ENCODE assay signal across 38 cellular contexts in the genomic region with DNA sequence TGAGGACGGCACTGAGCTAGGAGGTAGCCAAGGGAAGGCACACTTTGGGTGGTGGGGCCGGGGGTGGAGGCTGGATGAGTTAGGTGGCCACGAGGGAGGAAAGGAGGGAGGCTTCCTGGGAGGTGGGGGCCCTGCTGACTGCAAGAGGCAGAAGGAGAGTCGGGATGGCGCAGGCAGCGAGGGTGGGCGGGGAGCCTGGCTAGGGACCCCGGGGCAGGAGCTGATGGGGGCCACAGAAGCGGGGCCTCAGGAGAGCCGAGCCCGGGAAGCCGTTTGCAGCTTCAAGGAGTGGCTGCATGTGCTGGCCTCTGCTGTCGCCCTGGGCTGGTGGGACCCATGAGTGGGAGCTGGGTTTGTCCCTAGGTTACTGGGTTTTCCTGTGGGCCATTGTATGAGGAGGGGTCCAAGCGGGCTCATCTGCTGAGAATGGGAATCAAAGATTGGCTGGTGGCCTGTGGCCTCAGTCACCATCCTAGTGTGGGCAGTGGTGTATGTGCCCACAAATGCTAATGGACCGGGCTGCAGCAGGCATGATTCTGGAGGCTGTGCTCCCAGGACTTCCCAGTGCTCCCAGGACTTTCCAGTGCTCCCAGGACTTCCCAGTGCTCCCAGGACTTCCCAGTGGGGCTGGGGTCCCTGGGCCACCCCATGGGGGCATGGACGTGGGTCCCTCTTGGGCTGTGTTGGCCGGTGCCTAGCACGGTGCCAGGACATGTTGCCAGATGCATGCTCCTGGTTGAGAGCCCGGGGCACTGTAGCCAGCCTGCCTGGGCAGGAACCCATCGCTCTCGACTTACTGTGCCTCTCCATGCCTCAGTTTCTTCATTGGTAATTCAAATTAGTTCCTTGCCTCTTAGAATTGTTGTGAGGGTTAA. TPM values are rescaled to one million over a fixed set of nuclear protein-coding genes. Genes with fewer than 3 reads are reported as not detected.
"Had no signal": no experiment of that assay in that cellular context is flagged by ENCODE, and none has a peak within 500 bp of the region (broad histone marks: within the 10 kb centered on the region; RNA-seq: fewer than 3 reads in every experiment).

No MANE protein-coding gene starts in this region.

- DNase-seq: activated CD4-positive, alpha-beta memory T cell treated with anti-CD3 and anti-CD28 coated beads, Interleukin-2, amount 10 ng/mL, durations not matched to agents 7 days and 5 days; activated CD4-positive, alpha-beta T cell treated with anti-CD3 and anti-CD28 coated beads for 1 hour; activated CD4-positive, alpha-beta T cell treated with anti-CD3 and anti-CD28 coated beads for 36 hours; activated CD4-positive, alpha-beta T cell treated with anti-CD3 and anti-CD28 coated beads for 48 hours; activated CD4-positive, alpha-beta T cell treated with anti-CD3 and anti-CD28 coated beads, Interleukin-2, amount 10 ng/mL, durations not matched to agents 7 days and 5 days; activated CD4-positive, alpha-beta T cell treated with anti-CD3 and anti-CD28 coated beads, Interleukin-2, amount 50 U/mL, for 48 hours; activated CD4-positive, CD25-positive, alpha-beta regulatory T cell; activated CD8-positive, alpha-beta memory T cell treated with anti-CD3 and anti-CD28 coated beads for 24 hours; activated CD8-positive, alpha-beta memory T cell treated with anti-CD3 and anti-CD28 coated beads, Interleukin-2, amount 10 ng/mL, durations not matched to agents 7 days and 5 days; activated CD8-positive, alpha-beta memory T cell treated with anti-CD3 and anti-CD28 coated beads, Interleukin-2, amount 50 U/mL, for 48 hours; activated CD8-positive, alpha-beta T cell treated with anti-CD3 and anti-CD28 coated beads, Interleukin-2, amount 10 ng/mL, durations not matched to agents 7 days and 5 days; activated effector memory CD4-positive, alpha-beta T cell treated with Interleukin-2 at 50 U/mL for 16 hours; activated gamma-delta T cell; activated naive CD4-positive, alpha-beta T cell treated with anti-CD3 and anti-CD28 coated beads, Interleukin-2, amount 10 ng/mL, durations not matched to agents 7 days and 5 days; activated naive CD4-positive, alpha-beta T cell treated with Interleukin-2 at 50 U/mL for 16 hours; activated naive CD8-positive, alpha-beta T cell treated with anti-CD3 and anti-CD28 coated beads, Interleukin-2, amount 10 ng/mL, durations not matched to agents 7 days and 5 days; activated naive CD8-positive, alpha-beta T cell treated with anti-CD3 and anti-CD28 coated beads, Interleukin-2, amount 50 U/mL, for 24 hours; activated T-cell treated with anti-CD3 and anti-CD28 coated beads, Interleukin-2, amount 50 U/mL, for 24 hours; activated T-cell treated with anti-CD3 and anti-CD28 coated beads, Interleukin-2, amount 50 U/mL, for 48 hours; amygdala; anterior cingulate cortex; caudate nucleus; SW 1271; T-helper 1 cell; T-helper 2 cell; T-helper 9 cell had no signal

- H3K4me3 ChIP-seq: ascending aorta, cardiac muscle cell had no signal

- FAIRE-seq: bronchial epithelial cell, TTC549 had no signal

- H3K36me3 Mint-ChIP-seq: activated CD8-positive, alpha-beta memory T cell treated with anti-CD3 and anti-CD28 coated beads, Interleukin-2, amount 10 ng/mL, durations not matched to agents 7 days and 5 days; activated naive CD4-positive, alpha-beta T cell treated with anti-CD3 and anti-CD28 coated beads, Interleukin-2, amount 10 ng/mL, durations not matched to agents 7 days and 5 days; activated naive CD4-positive, alpha-beta T cell treated with anti-CD3 and anti-CD28 coated beads, Interleukin-2, amount 50 U/mL, for 24 hours; activated naive CD8-positive, alpha-beta T cell; activated naive CD8-positive, alpha-beta T cell treated with anti-CD3 and anti-CD28 coated beads, Interleukin-2, amount 10 ng/mL, durations not matched to agents 7 days and 5 days; brain had no signal

- H3K4me1 ChIP-seq: ascending aorta had no signal

- H3K4me1 Mint-ChIP-seq: activated CD4-positive, alpha-beta memory T cell treated with anti-CD3 and anti-CD28 coated beads, Interleukin-2, amount 10 ng/mL, durations not matched to agents 7 days and 5 days; activated CD4-positive, alpha-beta T cell treated with anti-CD3 and anti-CD28 coated beads for 36 hours; activated CD4-positive, alpha-beta T cell treated with anti-CD3 and anti-CD28 coated beads, Interleukin-2, amount 10 ng/mL, durations not matched to agents 7 days and 5 days; activated CD8-positive, alpha-beta memory T cell treated with anti-CD3 and anti-CD28 coated beads, Interleukin-2, amount 10 ng/mL, durations not matched to agents 7 days and 5 days; activated naive CD4-positive, alpha-beta T cell treated with anti-CD3 and anti-CD28 coated beads, Interleukin-2, amount 10 ng/mL, durations not matched to agents 7 days and 5 days; activated naive CD4-positive, alpha-beta T cell treated with anti-CD3 and anti-CD28 coated beads, Interleukin-2, amount 50 U/mL, for 24 hours; activated naive CD8-positive, alpha-beta T cell treated with anti-CD3 and anti-CD28 coated beads, Interleukin-2, amount 10 ng/mL, durations not matched to agents 7 days and 5 days; activated naive CD8-positive, alpha-beta T cell treated with anti-CD3 and anti-CD28 coated beads, Interleukin-2, amount 50 U/mL, for 24 hours had no signal

- H3K27ac ChIP-seq: ascending aorta, cardiac muscle cell, VCaP had no signal

- H3K36me3 ChIP-seq: ascending aorta, cardiac muscle cell had no signal

- H3K4me3 Mint-ChIP-seq: activated CD4-positive, alpha-beta memory T cell treated with anti-CD3 and anti-CD28 coated beads, Interleukin-2, amount 10 ng/mL, durations not matched to agents 7 days and 5 days; activated CD4-positive, alpha-beta T cell treated with anti-CD3 and anti-CD28 coated beads for 36 hours; activated CD4-positive, alpha-beta T cell treated with anti-CD3 and anti-CD28 coated beads, Interleukin-2, amount 10 ng/mL, durations not matched to agents 7 days and 5 days; activated CD8-positive, alpha-beta memory T cell treated with anti-CD3 and anti-CD28 coated beads, Interleukin-2, amount 10 ng/mL, durations not matched to agents 7 days and 5 days; activated CD8-positive, alpha-beta T cell treated with anti-CD3 and anti-CD28 coated beads, Interleukin-2, amount 10 ng/mL, durations not matched to agents 7 days and 5 days; activated naive CD4-positive, alpha-beta T cell treated with anti-CD3 and anti-CD28 coated beads, Interleukin-2, amount 10 ng/mL, durations not matched to agents 7 days and 5 days; activated naive CD4-positive, alpha-beta T cell treated with anti-CD3 and anti-CD28 coated beads, Interleukin-2, amount 50 U/mL, for 24 hours; activated naive CD8-positive, alpha-beta T cell; activated naive CD8-positive, alpha-beta T cell treated with anti-CD3 and anti-CD28 coated beads, Interleukin-2, amount 10 ng/mL, durations not matched to agents 7 days and 5 days; activated naive CD8-positive, alpha-beta T cell treated with anti-CD3 and anti-CD28 coated beads, Interleukin-2, amount 50 U/mL, for 24 hours; activated T-cell treated with anti-CD3 and anti-CD28 coated beads, Interleukin-2, amount 50 U/mL, for 24 hours; brain; T-helper 1 cell treated with Interleukin-12 subunit alpha and Interleukin-12 subunit beta and Interleukin-4 antibody, amounts not matched to agents 30 μg/mL and 1 μg/mL, for 36 hours; T-helper 2 cell treated with Interferon-gamma antibody and Interleukin-4, amounts not matched to agents 5 μg/mL and 100 μg/mL, for 36 hours had no signal

- H3K27ac Mint-ChIP-seq: activated CD4-positive, alpha-beta memory T cell treated with anti-CD3 and anti-CD28 coated beads, Interleukin-2, amount 10 ng/mL, durations not matched to agents 7 days and 5 days; activated CD4-positive, alpha-beta T cell treated with anti-CD3 and anti-CD28 coated beads for 36 hours; activated CD4-positive, alpha-beta T cell treated with anti-CD3 and anti-CD28 coated beads, Interleukin-2, amount 10 ng/mL, durations not matched to agents 7 days and 5 days; activated CD8-positive, alpha-beta memory T cell treated with anti-CD3 and anti-CD28 coated beads, Interleukin-2, amount 10 ng/mL, durations not matched to agents 7 days and 5 days; activated CD8-positive, alpha-beta T cell treated with anti-CD3 and anti-CD28 coated beads, Interleukin-2, amount 10 ng/mL, durations not matched to agents 7 days and 5 days; activated naive CD4-positive, alpha-beta T cell treated with anti-CD3 and anti-CD28 coated beads, Interleukin-2, amount 10 ng/mL, durations not matched to agents 7 days and 5 days; activated naive CD4-positive, alpha-beta T cell treated with anti-CD3 and anti-CD28 coated beads, Interleukin-2, amount 50 U/mL, for 24 hours; activated naive CD8-positive, alpha-beta T cell; activated naive CD8-positive, alpha-beta T cell treated with anti-CD3 and anti-CD28 coated beads, Interleukin-2, amount 10 ng/mL, durations not matched to agents 7 days and 5 days; activated naive CD8-positive, alpha-beta T cell treated with anti-CD3 and anti-CD28 coated beads, Interleukin-2, amount 50 U/mL, for 24 hours; activated T-cell treated with anti-CD3 and anti-CD28 coated beads, Interleukin-2, amount 50 U/mL, for 24 hours; activated T-helper 2 cell treated with anti-CD3 and anti-CD28 coated beads, Interferon-gamma antibody, Interleukin-2, Interleukin-4, amounts not matched to agents 10 μg/mL and 5 μg/mL and 100 μg/mL, durations not matched to agents 14 hours and 24 hours and 36 hours; T-helper 1 cell treated with Interleukin-12 subunit alpha and Interleukin-12 subunit beta and Interleukin-4 antibody, amounts not matched to agents 30 μg/mL and 1 μg/mL, for 36 hours; T-helper 2 cell treated with Interferon-gamma antibody and Interleukin-4, amounts not matched to agents 5 μg/mL and 100 μg/mL, for 36 hours had no signal

- H3K27me3 ChIP-seq: ascending aorta, cardiac muscle cell had no signal

- H3K9me3 ChIP-seq: ascending aorta had no signal

- ATAC-seq: activated CD4-positive, alpha-beta T cell treated with anti-CD3 and anti-CD28 coated beads for 36 hours; activated CD4-positive, CD25-positive, alpha-beta regulatory T cell treated with anti-CD3 and anti-CD28 coated beads, Interleukin-2, amount 50 U/mL, for 24 hours; activated CD8-positive, alpha-beta memory T cell treated with anti-CD3 and anti-CD28 coated beads, Interleukin-2, amount 10 ng/mL, durations not matched to agents 7 days and 5 days; activated CD8-positive, alpha-beta T cell treated with anti-CD3 and anti-CD28 coated beads, Interleukin-2, amount 10 ng/mL, durations not matched to agents 7 days and 5 days had no signal

- H3K9me3 Mint-ChIP-seq: activated CD4-positive, alpha-beta memory T cell treated with anti-CD3 and anti-CD28 coated beads, Interleukin-2, amount 10 ng/mL, durations not matched to agents 7 days and 5 days; activated CD4-positive, alpha-beta T cell treated with anti-CD3 and anti-CD28 coated beads, Interleukin-2, amount 10 ng/mL, durations not matched to agents 7 days and 5 days; activated naive CD4-positive, alpha-beta T cell treated with anti-CD3 and anti-CD28 coated beads, Interleukin-2, amount 10 ng/mL, durations not matched to agents 7 days and 5 days; activated naive CD4-positive, alpha-beta T cell treated with anti-CD3 and anti-CD28 coated beads, Interleukin-2, amount 50 U/mL, for 24 hours; activated naive CD8-positive, alpha-beta T cell treated with anti-CD3 and anti-CD28 coated beads, Interleukin-2, amount 10 ng/mL, durations not matched to agents 7 days and 5 days; activated naive CD8-positive, alpha-beta T cell treated with anti-CD3 and anti-CD28 coated beads, Interleukin-2, amount 50 U/mL, for 24 hours; activated T-cell treated with anti-CD3 and anti-CD28 coated beads, Interleukin-2, amount 50 U/mL, for 24 hours; activated T-helper 2 cell treated with anti-CD3 and anti-CD28 coated beads, Interferon-gamma antibody, Interleukin-2, Interleukin-4, amounts not matched to agents 10 μg/mL and 5 μg/mL and 100 μg/mL, durations not matched to agents 14 hours and 24 hours and 36 hours; T-helper 1 cell treated with Interleukin-12 subunit alpha and Interleukin-12 subunit beta and Interleukin-4 antibody, amounts not matched to agents 30 μg/mL and 1 μg/mL, for 36 hours; T-helper 2 cell treated with Interferon-gamma antibody and Interleukin-4, amounts not matched to agents 5 μg/mL and 100 μg/mL, for 36 hours had no signal

RNA-seq across cellular contexts. Expression of a gene that starts 40.2 kb away (rescaled TPM):
- total RNA-seq: activated CD4-positive, alpha-beta memory T cell treated with anti-CD3 and anti-CD28 coated beads, Interleukin-2, amount 10 ng/mL, durations not matched to agents 7 days and 5 days; activated CD4-positive, alpha-beta T cell treated with anti-CD3 and anti-CD28 coated beads for 36 hours; activated CD4-positive, alpha-beta T cell treated with anti-CD3 and anti-CD28 coated beads, Interleukin-2, amount 10 ng/mL, durations not matched to agents 7 days and 5 days; activated CD8-positive, alpha-beta memory T cell treated with anti-CD3 and anti-CD28 coated beads, Interleukin-2, amount 10 ng/mL, durations not matched to agents 7 days and 5 days; activated CD8-positive, alpha-beta T cell treated with anti-CD3 and anti-CD28 coated beads, Interleukin-2, amount 10 ng/mL, durations not matched to agents 7 days and 5 days; activated naive CD8-positive, alpha-beta T cell treated with anti-CD3 and anti-CD28 coated beads, Interleukin-2, amount 10 ng/mL, durations not matched to agents 7 days and 5 days; activated T-helper 2 cell treated with anti-CD3 and anti-CD28 coated beads, Interferon-gamma antibody, Interleukin-2, Interleukin-4, amounts not matched to agents 10 μg/mL and 5 μg/mL and 100 μg/mL, durations not matched to agents 14 hours and 24 hours and 36 hours; ascending aorta; bronchial epithelial cell had no signal

RNA-seq across cellular contexts. Expression of a gene that starts 48.5 kb away (rescaled TPM):
- total RNA-seq: activated CD4-positive, alpha-beta T cell treated with anti-CD3 and anti-CD28 coated beads for 36 hours; activated CD8-positive, alpha-beta memory T cell treated with anti-CD3 and anti-CD28 coated beads, Interleukin-2, amount 10 ng/mL, durations not matched to agents 7 days and 5 days; activated CD8-positive, alpha-beta T cell treated with anti-CD3 and anti-CD28 coated beads, Interleukin-2, amount 10 ng/mL, durations not matched to agents 7 days and 5 days; cardiac muscle cell had no signal
- polyA plus RNA-seq: cardiac muscle cell had no signal
